Comparison of ENCODE assay signal across 12 cellular contexts in genomic region chr5:31273631-31274378, GRCh38.
DNase-seq lines count a peak whose midpoint lies in the region; ATAC-seq, FAIRE-seq and TF ChIP-seq lines count a peak whose summit lies in the region.
"Had no signal": no experiment of that assay in that cellular context is flagged by ENCODE, and none has a peak within 500 bp of the region (broad histone marks: within the 10 kb centered on the region; RNA-seq: fewer than 3 reads in every experiment).

No MANE protein-coding gene starts in this region.

- FAIRE-seq in A549 (lab: Jason Lieb, UNC) (no peak), D721Med (lab: Jason Lieb, UNC) (no peak)
- FAIRE-seq: bronchial epithelial cell had no signal

- CTCF ChIA-PET in A549 (lab: Yijun Ruan, JAX), result no interaction called here

- H3K4me3 ChIP-seq in A549, result no peak overlapping the region
- peak overlapping the region; percentile 15 to 52 (median 31) for H3K4me3 ChIP-seq in fibroblast of lung (replicated peaks in 1 of 4; ENCODE audit: control extremely low read depth in 1 of 4, insufficient read depth in 1 of 4, low read depth in 3 of 4, low read length in 4 of 4)

- TF ChIP-seq POLR2A in A549 (IDR thresholded peaks at IDR 0.05; ENCODE audit: low read length), result no peak

- no peaks in the 10 kb centered on the region for H3K36me3 ChIP-seq in fibroblast of lung (ENCODE audit: control insufficient read depth, insufficient read depth, low read length)

- H3K4me2 ChIP-seq in A549 (0 out of 3 replicates have a peak overlapping the region, but pooled peaks have one; percentile 36), fibroblast of lung (ENCODE audit: extremely low read depth, insufficient read depth, low read length) (peak overlapping the region; percentile 95)

- H3K27ac ChIP-seq in A549 (no peak overlapping the region), fibroblast of lung (ENCODE audit: insufficient read depth, low read length) (peak overlapping the region; percentile 65)
- H3K27ac ChIP-seq: C4-2B, VCaP had no signal

- no peaks in the 10 kb centered on the region for H4K20me1 ChIP-seq in fibroblast of lung (ENCODE audit: control insufficient read depth, extremely low read depth, insufficient read depth, low read length)

- POLR2A ChIA-PET in A549 (lab: Yijun Ruan, JAX), result no interaction called here

- H3K9me3 ChIP-seq in A549 (no peaks in the 10 kb centered on the region), fibroblast of lung (ENCODE audit: control insufficient read depth, insufficient read depth, low read depth, low read length) (no peaks in the 10 kb centered on the region)

- 63% methylated on average over 8 of the region's 8 CpGs for WGBS in A549 (ENCODE audit: missing lambda C conversion rate)

- H3K4me1 ChIP-seq in A549 (no peaks in the 10 kb centered on the region), fibroblast of lung (ENCODE audit: control insufficient read depth, extremely low read depth, insufficient read depth, low read length) (peaks cover 3% of the 10 kb centered on the region)

- H2AFZ ChIP-seq in fibroblast of lung (ENCODE audit: low read length), result peak overlapping the region; percentile 83

- no peaks in the 10 kb centered on the region for H3K79me2 ChIP-seq in fibroblast of lung (ENCODE audit: control insufficient read depth, insufficient read depth, low read length)

- TF ChIP-seq CTCF in A549 (IDR thresholded peaks at IDR 0.05) (no peak), fibroblast of lung (conservative IDR thresholded peaks at IDR 0.05 in 1 of 2, IDR thresholded peaks at IDR 0.05 in 1 of 2; ENCODE audit: low read depth in 1 of 2, low read length in 2 of 2) (no peak), D721Med (IDR thresholded peaks at IDR 0.05; ENCODE audit: insufficient read depth, missing control alignments) (no peak)

- no peak for ATAC-seq in A549
- ATAC-seq in GM19395 (IDR thresholded peaks at IDR 0.05; ENCODE audit: unreplicated experiment), result peak; percentile 85
- peak; percentile 88 for ATAC-seq in HG03378 (IDR thresholded peaks at IDR 0.05; ENCODE audit: unreplicated experiment)
- no peak for ATAC-seq in HG03460 (IDR thresholded peaks at IDR 0.05; ENCODE audit: unreplicated experiment)

- no peak for DNase-seq in A549 (ENCODE audit: low read depth in 1 of 2, low spot score in 1 of 2)
- peak in 1 of 2 donors; percentile 4 for DNase-seq in fibroblast of lung (ENCODE audit: low read depth in 2 of 2)
- DNase-seq in D721Med (ENCODE audit: insufficient read length, low spot score), result no peak
- DNase-seq in COLO668 (lab: John Stamatoyannopoulos, UW; ENCODE audit: unreplicated experiment), result no peak
- DNase-seq in activated naive CD4-positive, alpha-beta T cell treated with anti-CD3 and anti-CD28 coated beads, Interleukin-2, amount 50 U/mL, for 16 hours, result no peak
- DNase-seq: NCI-H1436 treated with DMSO at 0.1 percent for 48 hours had no signal

- no peaks in the 10 kb centered on the region for H3K27me3 ChIP-seq in fibroblast of lung (ENCODE audit: control insufficient read depth, insufficient read depth, low read length)

- H3K9ac ChIP-seq in fibroblast of lung (ENCODE audit: insufficient read depth, low read length), result peak overlapping the region; percentile 21

- TF ChIP-seq EP300 in A549 (IDR thresholded peaks at IDR 0.05), result no peak

- no peak for TF ChIP-seq RAD21 in A549 (conservative IDR thresholded peaks at IDR 0.05 in 1 of 2, IDR thresholded peaks at IDR 0.05 in 1 of 2)

TF ChIP-seq in A549, 52 proteins besides CTCF, POLR2A, EP300 and RAD21:
- TF ChIP-seq E2F6 (IDR thresholded peaks at IDR 0.05; ENCODE audit: borderline replicate concordance, low read depth) (no peak), FOSB (CRISPR knock-in tag; IDR thresholded peaks at IDR 0.05) (no peak), RARB (CRISPR knock-in tag; IDR thresholded peaks at IDR 0.05) (no peak), RNF2 (IDR thresholded peaks at IDR 0.05; ENCODE audit: borderline replicate concordance, low read depth) (no peak), CHD2 (IDR thresholded peaks at IDR 0.05; ENCODE audit: low read length, partially characterized antibody) (no peak), POLR2AphosphoS2 (conservative IDR thresholded peaks at IDR 0.05; ENCODE audit: low read length) (no peak), SMC3 (IDR thresholded peaks at IDR 0.05) (no peak), NFE2L2 (conservative IDR thresholded peaks at IDR 0.05; ENCODE audit: low read length) (no peak), CHD4 (IDR thresholded peaks at IDR 0.05; ENCODE audit: borderline replicate concordance) (no peak), FOSL2 (IDR thresholded peaks at IDR 0.05) (no peak), FOSL2 (CRISPR knock-in tag; IDR thresholded peaks at IDR 0.05) (no peak), HOXB5 (CRISPR knock-in tag; IDR thresholded peaks at IDR 0.05) (no peak), ELK1 (IDR thresholded peaks at IDR 0.05; ENCODE audit: low read depth, low read length) (no peak)
TF ChIP-seq in A549: peak in this region for 0.

Comparison
In these comparisons a context has a peak if more than half of its experiments do, and no peak if none do; other contexts are left out.
1. ATAC-seq: peak in GM19395 (single experiment) and HG03378 (single experiment); none in A549 (0 of 2) and HG03460 (single experiment).